ENCODE assay signal across 8 cellular contexts in the genomic region with DNA sequence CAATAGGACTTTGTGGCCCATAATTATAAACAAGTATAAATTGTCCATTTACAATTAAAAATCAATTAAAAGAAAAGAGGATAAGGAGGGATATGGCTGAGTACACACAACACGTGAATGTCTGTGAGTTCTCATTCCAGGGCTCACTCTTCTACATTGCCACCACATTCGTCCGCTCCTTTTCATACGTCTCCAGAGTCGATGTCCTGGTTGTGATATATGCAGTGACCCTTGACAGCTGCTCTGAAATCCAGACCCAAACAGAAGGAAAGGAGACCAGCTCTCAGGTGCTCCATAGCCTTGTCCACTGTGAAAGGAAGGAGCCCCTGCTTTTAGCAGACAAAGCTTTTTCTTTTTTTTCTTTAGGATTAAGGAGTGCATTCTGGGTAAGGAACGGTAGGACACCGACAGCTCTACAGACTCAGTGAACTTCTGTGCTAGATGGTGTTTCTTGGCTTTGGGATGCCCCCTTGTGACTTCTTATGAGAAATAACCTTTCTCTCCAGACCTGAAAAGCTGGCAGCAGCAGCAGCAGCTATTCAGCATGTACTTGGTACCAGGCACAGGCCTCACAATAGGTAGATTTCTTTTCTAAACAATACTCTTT. TPM values are rescaled to one million over a fixed set of nuclear protein-coding genes. Genes with fewer than 3 reads are reported as not detected.
DNase-seq lines count a peak whose midpoint lies in the region; ATAC-seq and TF ChIP-seq lines count a peak whose summit lies in the region.

No MANE protein-coding gene starts in this region.

- H3K4me3 ChIP-seq in hepatocyte = no peak overlapping the region

- H3K36me3 ChIP-seq in hepatocyte (replicated peaks; ENCODE audit: insufficient read depth, low read depth) = no peaks in the 10 kb centered on the region

- CTCF ChIA-PET in WTC11 (lab: Charles Lee) = interaction anchor here (0.6 to 1.7 kb wide), 61 partner anchors 9 to 694 kb away, joined by 3 to 33 read pairs (median 4); a partner anchor contains a TSS

- H3K9me3 ChIP-seq in hepatocyte (ENCODE audit: low read depth) = no peaks in the 10 kb centered on the region

- H3K27me3 ChIP-seq in hepatocyte = no peaks in the 10 kb centered on the region

- H3K27me3 Mint-ChIP-seq in WTC11 (ENCODE audit: low read depth) = no peaks in the 10 kb centered on the region
- no peaks in the 10 kb centered on the region for H3K27me3 Mint-ChIP-seq in stimulated activated memory B cell treated with anti-CD40 and anti-IgM and Interleukin-4, amounts not matched to agents 10 μg/mL and 1 μg/mL and 100 μg/mL, for 72 hours

- DNase-seq in AG09319 (ENCODE audit: extremely low read depth, low read depth) (peak; percentile 29), NCI-H2081 (lab: John Stamatoyannopoulos, UW) (peak; percentile 42 to 67), WTC11 (ENCODE audit: low spot score) (peak; percentile 34), hepatocyte (ENCODE audit: low spot score) (peak; percentile 80)

- no peak overlapping the region for H3K4me3 Mint-ChIP-seq in WTC11
- no peak overlapping the region for H3K4me3 Mint-ChIP-seq in stimulated activated memory B cell treated with anti-CD40 and anti-IgM and Interleukin-4, amounts not matched to agents 10 μg/mL and 1 μg/mL and 100 μg/mL, for 72 hours

- H3K27ac ChIP-seq in hepatocyte = no peak overlapping the region

- ATAC-seq in WTC11 (peak; percentile 99), HG03460 (IDR thresholded peaks at IDR 0.05; ENCODE audit: unreplicated experiment) (no peak), HG03442 (IDR thresholded peaks at IDR 0.05; ENCODE audit: unreplicated experiment) (no peak)
- peak; percentile 47 for ATAC-seq in stimulated activated memory B cell treated with anti-CD40 and anti-IgM and Interleukin-4, amounts not matched to agents 10 μg/mL and 1 μg/mL and 100 μg/mL, for 72 hours

- no peaks in the 10 kb centered on the region for H3K4me1 ChIP-seq in hepatocyte (ENCODE audit: insufficient read depth)

- no peaks in the 10 kb centered on the region for H3K79me2 ChIP-seq in hepatocyte

- 69% methylated on average over 7 of the region's 7 CpGs for WGBS in hepatocyte (ENCODE audit: low lambda C conversion rate, missing lambda C conversion rate)

- POLR2A ChIA-PET in WTC11 (lab: Charles Lee) = interaction anchor here (0.6 to 1.4 kb wide), 4 partner anchors 152 to 467 kb away, joined by 3 to 6 read pairs (median 5); a partner anchor contains a TSS

- no peaks in the 10 kb centered on the region for H3K9me2 ChIP-seq in hepatocyte (replicated peaks; ENCODE audit: insufficient read depth)

- TF ChIP-seq CTCF in AG09319 (IDR thresholded peaks at IDR 0.05; ENCODE audit: low read depth, low read length) (peak; percentile 33), GM12872 (IDR thresholded peaks at IDR 0.05; ENCODE audit: insufficient read depth, low read depth, low read length) (peak; percentile 49), WTC11 (IDR thresholded peaks at IDR 0.05) (no peak), hepatocyte (IDR thresholded peaks at IDR 0.05; ENCODE audit: poor library complexity) (peak; percentile 54)

- no peaks in the 10 kb centered on the region for H4K20me1 ChIP-seq in hepatocyte (ENCODE audit: insufficient read depth, poor library complexity, severe bottlenecking)

- H3K4me2 ChIP-seq in hepatocyte = no peak overlapping the region

- H3K4me1 Mint-ChIP-seq in WTC11 = 0 out of 2 replicates have a peak, but pooled peaks cover 2% of the 10 kb centered on the region
- H3K4me1 Mint-ChIP-seq in stimulated activated memory B cell treated with anti-CD40 and anti-IgM and Interleukin-4, amounts not matched to agents 10 μg/mL and 1 μg/mL and 100 μg/mL, for 72 hours = no peaks in the 10 kb centered on the region

- H3K36me3 Mint-ChIP-seq in WTC11 = peaks cover 39% of the 10 kb centered on the region
- peaks cover 47% of the 10 kb centered on the region for H3K36me3 Mint-ChIP-seq in stimulated activated memory B cell treated with anti-CD40 and anti-IgM and Interleukin-4, amounts not matched to agents 10 μg/mL and 1 μg/mL and 100 μg/mL, for 72 hours

- no peak overlapping the region for H3K27ac Mint-ChIP-seq in WTC11
- H3K27ac Mint-ChIP-seq in stimulated activated memory B cell treated with anti-CD40 and anti-IgM and Interleukin-4, amounts not matched to agents 10 μg/mL and 1 μg/mL and 100 μg/mL, for 72 hours = no peak overlapping the region

- H2AFZ ChIP-seq in hepatocyte = no peak overlapping the region

- no peaks in the 10 kb centered on the region for H3K9me3 Mint-ChIP-seq in WTC11
- H3K9me3 Mint-ChIP-seq in stimulated activated memory B cell treated with anti-CD40 and anti-IgM and Interleukin-4, amounts not matched to agents 10 μg/mL and 1 μg/mL and 100 μg/mL, for 72 hours = no peaks in the 10 kb centered on the region

TF ChIP-seq in WTC11, 78 proteins besides CTCF, POLR2A, EP300 and RAD21:
- TF ChIP-seq PRRX2 (CRISPR knock-in tag; IDR thresholded peaks at IDR 0.05) = 0 out of 2 replicates have a peak, but pooled peaks have one; percentile 34
- TF ChIP-seq GRHL2 (CRISPR knock-in tag; IDR thresholded peaks at IDR 0.05; ENCODE audit: insufficient replicate concordance, severe bottlenecking) = no peak

RNA-seq across cellular contexts. Expression of a gene that starts 19.7 kb away (rescaled TPM):
- total RNA-seq in WTC11 (2021) = 0.18 to 0.24 TPM (median 0.21 TPM) in 3 replicates
- 0.70 TPM in 1 of 2 replicates, not detected in the other for total RNA-seq in hepatocyte
- 0.18 TPM in 1 of 2 replicates, not detected in the other for polyA plus RNA-seq in hepatocyte

RNA-seq across cellular contexts. Expression of a gene that starts 51.5 kb away (rescaled TPM):
- total RNA-seq in WTC11 (2021) (54.0 to 66.8 TPM (median 64.2 TPM) in 3 replicates), hepatocyte (8.0 and 9.3 TPM in 2 replicates)
- 34.9 and 60.7 TPM in 2 replicates for polyA plus RNA-seq in hepatocyte

RNA-seq across cellular contexts. Expression of a gene that starts 54.3 kb away (rescaled TPM):
- total RNA-seq in WTC11 (2021) = 27.7 to 35.0 TPM (median 33.5 TPM) in 3 replicates
- total RNA-seq in hepatocyte = 10.5 and 16.0 TPM in 2 replicates
- polyA plus RNA-seq in hepatocyte = 31.0 TPM in 2 replicates

RNA-seq across cellular contexts. Expression of a gene that starts 54.5 kb away (rescaled TPM):
- total RNA-seq in WTC11 (2021) (105 to 114 TPM (median 107 TPM) in 3 replicates), hepatocyte (89.3 and 99.4 TPM in 2 replicates)
- 103 and 125 TPM in 2 replicates for polyA plus RNA-seq in hepatocyte

Comparison
In these comparisons a context has a peak if more than half of its experiments do, and no peak if none do; other contexts are left out.
1. DNase-seq: peak in every context shown above with its lines; median percentile 80 in hepatocyte; 54 in NCI-H2081; 34 in WTC11; 29 in AG09319.
2. ATAC-seq: peak in WTC11 (single experiment) and stimulated activated memory B cell treated with anti-CD40 and anti-IgM and Interleukin-4, amounts not matched to agents 10 μg/mL and 1 μg/mL and 100 μg/mL, for 72 hours (single experiment); none in HG03460 (single experiment) and HG03442 (single experiment).